In genomic region chr11:71135112-71135511, GRCh38 we compare ENCODE assay signal across 18 cellular contexts.
DNase-seq lines count a peak whose midpoint lies in the region; ATAC-seq and TF ChIP-seq lines count a peak whose summit lies in the region.
"Had no signal": no experiment of that assay in that cellular context is flagged by ENCODE, and none has a peak within 500 bp of the region (broad histone marks: within the 10 kb centered on the region; RNA-seq: fewer than 3 reads in every experiment).

No MANE protein-coding gene starts in this region.

- CTCF ChIA-PET in HEK293 (lab: Yijun Ruan, JAX) (interaction anchor here (0.6 kb wide), 1 partner anchor 22 kb away, joined by 3 read pairs; no protein-coding TSS in a partner anchor), GM10248 (lab: Yijun Ruan, JAX) (no interaction called here)

- H2BK5ac ChIP-seq in neuronal stem cell (ENCODE audit: low read length) = no peak overlapping the region

- no peak overlapping the region for H2BK12ac ChIP-seq in neuronal stem cell (ENCODE audit: low read length)

- H2AFZ ChIP-seq in neuronal stem cell (ENCODE audit: low read length) = no peak overlapping the region

- no peaks in the 10 kb centered on the region for H3K9me3 ChIP-seq in HEK293 (ENCODE audit: control insufficient read depth, insufficient read depth, low read depth, low read length)
- H3K9me3 ChIP-seq in neuronal stem cell (replicated peaks in 1 of 2; ENCODE audit: control insufficient read depth in 2 of 2, insufficient read depth in 1 of 2, low read depth in 1 of 2, low read length in 2 of 2) = peaks cover 0 to 2% of the 10 kb centered on the region in 2 donors
- H3K9me3 ChIP-seq in upper lobe of right lung = no peaks in the 10 kb centered on the region
- H3K9me3 ChIP-seq: A549; BLaER1 treated with 17β-estradiol and CSF1 and Interleukin-3, amounts not matched to agents 10 nM and 100 nM; Caco-2 had no signal

- H3K9me3 Mint-ChIP-seq in activated naive CD4-positive, alpha-beta T cell treated with anti-CD3 and anti-CD28 coated beads, Interleukin-2, amount 50 U/mL, for 72 hours = no peaks in the 10 kb centered on the region
- H3K9me3 Mint-ChIP-seq: CD8-positive, alpha-beta T cell had no signal

- H3K79me1 ChIP-seq in neuronal stem cell (ENCODE audit: low read depth, low read length) = no peaks in the 10 kb centered on the region

- no peak overlapping the region for H2AK5ac ChIP-seq in neuronal stem cell (ENCODE audit: low read depth, low read length)

- no peak overlapping the region for H3K9ac ChIP-seq in neuronal stem cell (ENCODE audit: low read depth, low read length, poor library complexity)
- H3K9ac ChIP-seq: BLaER1 treated with 17β-estradiol and CSF1 and Interleukin-3, amounts not matched to agents 10 nM and 100 nM had no signal

- H3K23ac ChIP-seq in neuronal stem cell (ENCODE audit: low read depth, low read length, poor library complexity) = no peak overlapping the region

- no peak overlapping the region for H3K14ac ChIP-seq in neuronal stem cell (ENCODE audit: low read length)

- peaks cover 0 to 8% of the 10 kb centered on the region in 2 donors for H3K36me3 Mint-ChIP-seq in activated naive CD4-positive, alpha-beta T cell treated with anti-CD3 and anti-CD28 coated beads, Interleukin-2, amount 50 U/mL, for 72 hours
- H3K36me3 Mint-ChIP-seq: CD8-positive, alpha-beta T cell had no signal

- no peak for TF ChIP-seq CTCF in HEK293 (tag by site-specific recombination; IDR thresholded peaks at IDR 0.05)
- TF ChIP-seq CTCF in upper lobe of right lung (IDR thresholded peaks at IDR 0.05) = no peak
- no peak for TF ChIP-seq CTCF in GM10248 (IDR thresholded peaks at IDR 0.05; ENCODE audit: control extremely low read depth, extremely low read depth, low read depth, missing control alignments)

- intact Hi-C loops in upper lobe of right lung (cut with DNase I) = no loop called here

- H3K18ac ChIP-seq in neuronal stem cell (ENCODE audit: low read length) = no peak overlapping the region

- peaks cover 0 to 7% (median 0%) of the 10 kb centered on the region in 3 experiments for H3K27me3 ChIP-seq in neuronal stem cell (ENCODE audit: control insufficient read depth in 3 of 3, insufficient read depth in 3 of 3, low read depth in 1 of 3, low read length in 3 of 3)
- H3K27me3 ChIP-seq in upper lobe of right lung = no peaks in the 10 kb centered on the region

- H2BK120ac ChIP-seq in neuronal stem cell (ENCODE audit: low read depth, low read length) = no peak overlapping the region

- DNase-seq in neuronal stem cell (ENCODE audit: low spot score) (no peak), upper lobe of right lung (peak; percentile 37), GM10248 (ENCODE audit: extremely low spot score) (no peak)
- no peak for DNase-seq in activated naive CD4-positive, alpha-beta T cell treated with anti-CD3 and anti-CD28 coated beads, Interleukin-2, amount 50 U/mL, for 72 hours (ENCODE audit: low spot score in 2 of 2)
- DNase-seq: AML-193; Caco-2; Calu3; CD4-positive, alpha-beta T cell; CD8-positive, alpha-beta T cell; DMS79 treated with DMSO at 0.1 percent for 48 hours; GF-D8 had no signal

- H3K36me3 ChIP-seq in HEK293 (ENCODE audit: control insufficient read depth in 2 of 2, insufficient read depth in 1 of 2, low read length in 2 of 2) (no peaks in the 10 kb centered on the region), neuronal stem cell (replicated peaks in 1 of 2; ENCODE audit: control insufficient read depth in 2 of 2, insufficient read depth in 2 of 2, low read length in 2 of 2) (no peaks in the 10 kb centered on the region), upper lobe of right lung (no peaks in the 10 kb centered on the region)
- H3K36me3 ChIP-seq: BLaER1 treated with 17β-estradiol and CSF1 and Interleukin-3, amounts not matched to agents 10 nM and 100 nM had no signal

- H3K4me2 ChIP-seq in neuronal stem cell (ENCODE audit: insufficient read depth, low read length, poor library complexity, severe bottlenecking) = no peak overlapping the region
- H3K4me2 ChIP-seq: A549 had no signal

- no peak for ATAC-seq in upper lobe of right lung
- ATAC-seq in activated naive CD4-positive, alpha-beta T cell treated with anti-CD3 and anti-CD28 coated beads, Interleukin-2, amount 50 U/mL, for 72 hours = no peak
- ATAC-seq: A549; CD8-positive, alpha-beta T cell; GM12878 had no signal

- H3K4me1 ChIP-seq in HEK293 (ENCODE audit: control insufficient read depth, insufficient read depth, low read length) (no peaks in the 10 kb centered on the region), neuronal stem cell (ENCODE audit: control insufficient read depth in 2 of 2, insufficient read depth in 1 of 2, low read depth in 1 of 2, low read length in 2 of 2) (peaks cover 0 to 21% of the 10 kb centered on the region in 2 donors), upper lobe of right lung (no peaks in the 10 kb centered on the region)
- H3K4me1 ChIP-seq: A549, Caco-2 had no signal

- no CpG with 5 or more reads among the region's 6 CpGs for WGBS in neuronal stem cell (ENCODE audit: extremely low coverage in 2 of 2, insufficient read length in 2 of 2, insufficient replicate concordance in 1 of 2), 2 donors

- H4K91ac ChIP-seq in neuronal stem cell (ENCODE audit: low read depth, low read length, poor library complexity) = no peak overlapping the region

- POLR2A ChIA-PET in HEK293 (lab: Yijun Ruan, JAX) = no interaction called here
- POLR2A ChIA-PET in GM10248 (lab: Yijun Ruan, JAX) = no interaction called here

- no peak overlapping the region for H4K8ac ChIP-seq in neuronal stem cell (ENCODE audit: low read depth, low read length)

- no peak overlapping the region for H3K4me3 ChIP-seq in HEK293 (ENCODE audit: low read depth, low read length)
- no peak overlapping the region for H3K4me3 ChIP-seq in neuronal stem cell (ENCODE audit: low read length in 2 of 2)
- no peak overlapping the region for H3K4me3 ChIP-seq in upper lobe of right lung
- H3K4me3 ChIP-seq: A549; BLaER1 treated with 17β-estradiol and CSF1 and Interleukin-3, amounts not matched to agents 10 nM and 100 nM; GM12878 had no signal

- H2BK15ac ChIP-seq in neuronal stem cell (ENCODE audit: low read length) = peak overlapping the region; percentile 20

- no peak overlapping the region for H3K27ac Mint-ChIP-seq in activated naive CD4-positive, alpha-beta T cell treated with anti-CD3 and anti-CD28 coated beads, Interleukin-2, amount 50 U/mL, for 72 hours
- H3K27ac Mint-ChIP-seq: B cell; CD4-positive, alpha-beta T cell; CD8-positive, alpha-beta T cell had no signal

- no peak overlapping the region for H3K4ac ChIP-seq in neuronal stem cell (ENCODE audit: low read length)

- H3K27ac ChIP-seq in HEK293 (ENCODE audit: extremely low read depth, low read depth, low read length) = no peak overlapping the region
- no peak overlapping the region for H3K27ac ChIP-seq in neuronal stem cell (replicated peaks; ENCODE audit: low read length)
- H3K27ac ChIP-seq in upper lobe of right lung = no peak overlapping the region
- H3K27ac ChIP-seq: 22Rv1; A549; BLaER1 treated with 17β-estradiol and CSF1 and Interleukin-3, amounts not matched to agents 10 nM and 100 nM; C4-2B had no signal

TF ChIP-seq in HEK293, 187 proteins besides CTCF, POLR2A, EP300 and RAD21:
- TF ChIP-seq ZNF266 (tag by site-specific recombination; IDR thresholded peaks at IDR 0.05; ENCODE audit: low read depth) = no peak
- no peak for TF ChIP-seq PATZ1 (tag by site-specific recombination; IDR thresholded peaks at IDR 0.05)
- TF ChIP-seq ZNF140 (tag by site-specific recombination; IDR thresholded peaks at IDR 0.05) = peak; percentile 62; the same call in 1 of the 2 replicates
- no peak for TF ChIP-seq ZNF175 (tag by site-specific recombination; IDR thresholded peaks at IDR 0.05)
- no peak for TF ChIP-seq ZNF112 (tag by site-specific recombination; IDR thresholded peaks at IDR 0.05)
- TF ChIP-seq MYNN (tag by site-specific recombination; IDR thresholded peaks at IDR 0.05; ENCODE audit: borderline replicate concordance) = no peak
- no peak for TF ChIP-seq ZNF654 (tag by site-specific recombination; IDR thresholded peaks at IDR 0.05; ENCODE audit: low read depth)
